24 cellular contexts compared by ENCODE assay signal in the genomic region with DNA sequence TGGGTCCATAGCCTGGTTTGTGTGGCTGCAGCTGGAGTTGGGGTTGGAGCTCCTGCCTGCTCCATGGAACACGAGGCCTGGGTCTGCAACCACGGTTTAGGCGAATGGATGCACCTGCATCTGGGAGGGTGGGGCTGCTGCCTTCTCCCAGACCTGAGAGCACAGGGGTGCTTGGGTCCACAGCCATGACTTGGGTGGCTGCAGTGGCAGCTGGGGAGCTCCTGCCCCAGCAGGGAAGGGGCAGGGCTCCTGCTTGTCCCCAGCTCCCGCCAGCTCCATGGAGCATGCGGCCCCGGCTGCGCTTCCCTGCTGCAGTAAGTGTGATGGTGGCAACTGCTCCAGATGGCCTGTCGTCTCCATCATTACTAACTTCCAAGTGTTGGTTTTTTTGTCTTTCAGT.
"Had no signal": no experiment of that assay in that cellular context is flagged by ENCODE, and none has a peak within 500 bp of the region (broad histone marks: within the 10 kb centered on the region; RNA-seq: fewer than 3 reads in every experiment).

No MANE protein-coding gene starts in this region.

- H3K27me3 Mint-ChIP-seq: dendritic cell treated with granulocyte-macrophage colony-stimulating factor and Interleukin-4, amounts not matched to agents 40 ng/mL and 50 ng/mL, for 4 days; effector memory CD8-positive, alpha-beta T cell; memory B cell had no signal

- DNase-seq: colonic mucosa; cortex of kidney; effector CD8-positive, alpha-beta T cell; effector memory CD8-positive, alpha-beta T cell; endodermal cell; erythroblast; esophagus squamous epithelium; foreskin fibroblast; foreskin melanocyte; gastrocnemius medialis; glutamatergic neuron; heart right ventricle; hippocampal formation; left cardiac atrium; left ventricle myocardium superior; mammary epithelial cell; mesendoderm; midbrain had no signal

- H3K27ac ChIP-seq: colonic mucosa, epithelial cell of prostate, esophagus squamous epithelium, gastrocnemius medialis, heart right ventricle, left lung had no signal

- H3K27me3 ChIP-seq: colonic mucosa, esophagus squamous epithelium, gastrocnemius medialis, heart right ventricle, left lung had no signal

- H3K4me3 Mint-ChIP-seq: dendritic cell treated with granulocyte-macrophage colony-stimulating factor and Interleukin-4, amounts not matched to agents 40 ng/mL and 50 ng/mL, for 4 days; effector memory CD8-positive, alpha-beta T cell; endodermal cell; memory B cell had no signal

- H3K36me3 ChIP-seq: colonic mucosa, esophagus squamous epithelium, gastrocnemius medialis, heart right ventricle, left lung had no signal

- H3K4me1 Mint-ChIP-seq: memory B cell had no signal

- H3K4me1 ChIP-seq: colonic mucosa, gastrocnemius medialis, heart right ventricle, left lung had no signal

- ATAC-seq: effector memory CD8-positive, alpha-beta T cell; esophagus mucosa; gastrocnemius medialis; heart right ventricle; left cardiac atrium; left lung; left ventricle myocardium superior had no signal

- H3K9me3 Mint-ChIP-seq: memory B cell had no signal

- H3K4me3 ChIP-seq: colonic mucosa, esophagus squamous epithelium, gastrocnemius medialis, heart right ventricle, left lung, lung had no signal

- H3K9me3 ChIP-seq: colonic mucosa, esophagus squamous epithelium, gastrocnemius medialis had no signal

- H3K36me3 Mint-ChIP-seq: memory B cell had no signal

- H3K27ac Mint-ChIP-seq: dendritic cell treated with granulocyte-macrophage colony-stimulating factor and Interleukin-4, amounts not matched to agents 40 ng/mL and 50 ng/mL, for 4 days; effector memory CD8-positive, alpha-beta T cell; endodermal cell; memory B cell had no signal
